ENCODE assay signal across 17 cellular contexts in genomic region chr2:191225126-191225525, GRCh38. TPM values are rescaled to one million over a fixed set of nuclear protein-coding genes. Genes with fewer than 3 reads are reported as not detected.
DNase-seq lines count a peak whose midpoint lies in the region; ATAC-seq and TF ChIP-seq lines count a peak whose summit lies in the region.
"Had no signal": no experiment of that assay in that cellular context is flagged by ENCODE, and none has a peak within 500 bp of the region (broad histone marks: within the 10 kb centered on the region; RNA-seq: fewer than 3 reads in every experiment).

No MANE protein-coding gene starts in this region.

- H3K27me3 Mint-ChIP-seq in osteocyte (ENCODE audit: unreplicated experiment): no peaks in the 10 kb centered on the region

- no peaks in the 10 kb centered on the region for H3K27me3 ChIP-seq in left ventricle myocardium inferior (ENCODE audit: low read depth)

- H3K27ac Mint-ChIP-seq in osteocyte (ENCODE audit: unreplicated experiment): peak overlapping the region; percentile 84
- H3K27ac Mint-ChIP-seq: CD4-positive, alpha-beta memory T cell had no signal

- H3K36me3 Mint-ChIP-seq in osteocyte (ENCODE audit: unreplicated experiment): no peaks in the 10 kb centered on the region
- H3K36me3 Mint-ChIP-seq: CD4-positive, alpha-beta memory T cell had no signal

- TF ChIP-seq CTCF in left ventricle myocardium inferior (IDR thresholded peaks at IDR 0.05; ENCODE audit: borderline replicate concordance) (no peak), osteocyte (IDR thresholded peaks at IDR 0.05) (no peak)

- H3K9me3 Mint-ChIP-seq in osteocyte (ENCODE audit: unreplicated experiment): peaks cover 4% of the 10 kb centered on the region

- peaks cover 73% of the 10 kb centered on the region for H3K4me1 Mint-ChIP-seq in osteocyte (ENCODE audit: unreplicated experiment)
- H3K4me1 Mint-ChIP-seq: CD4-positive, alpha-beta memory T cell had no signal

- intact Hi-C loops in left ventricle myocardium inferior (cut with micrococcal nuclease) (no loop called here), Right ventricle myocardium superior (cut with DNase I) (no loop called here)

- no peaks in the 10 kb centered on the region for H3K9me3 ChIP-seq in left ventricle myocardium inferior (replicated peaks)

- H3K4me1 ChIP-seq in left ventricle myocardium inferior: peaks cover 41% of the 10 kb centered on the region

- H3K4me3 ChIP-seq in left ventricle myocardium inferior: no peak overlapping the region

- no peaks in the 10 kb centered on the region for H3K36me3 ChIP-seq in left ventricle myocardium inferior

- no peak for ATAC-seq in Right ventricle myocardium superior (ENCODE audit: poor library complexity)

- peak overlapping the region; percentile 56 for H3K27ac ChIP-seq in left ventricle myocardium inferior (replicated peaks)

- no peak overlapping the region for H3K4me3 Mint-ChIP-seq in osteocyte (ENCODE audit: unreplicated experiment)
- H3K4me3 Mint-ChIP-seq: CD4-positive, alpha-beta memory T cell had no signal

- no peak for DNase-seq in left ventricle myocardium inferior
- no peak for DNase-seq in Right ventricle myocardium superior
- DNase-seq in NCI-H2227 treated with DMSO at 0.1 percent for 48 hours (lab: John Stamatoyannopoulos, UW): peak; percentile 80
- DNase-seq in osteocyte (ENCODE audit: extremely low spot score, unreplicated experiment): no peak
- DNase-seq in stimulated activated CD4-positive, alpha-beta T cell treated with anti-CD3 and anti-CD28 coated beads, Interleukin-12 subunit alpha, Interleukin-12 subunit beta, amount 100 ng/mL, for 4 hours: no peak
- DNase-seq in NCI-H146 (lab: John Stamatoyannopoulos, UW): no peak
- no peak for DNase-seq in activated T-cell treated with anti-CD3 and anti-CD28 coated beads, Interleukin-2, amount 50 U/mL, for 1 hour
- DNase-seq: 8988T; C1 segment of cervical spinal cord; Calu3; CD4-positive, alpha-beta memory T cell; COR-L47; DMS79; GF-D8; H7; HCEC 1CT had no signal

RNA-seq across cellular contexts. Expression of gene MYO1B, which starts 20.1 kb away (rescaled TPM):
- 16.2 TPM for total RNA-seq in left ventricle myocardium inferior
- total RNA-seq in Right ventricle myocardium superior: 16.8 TPM
- total RNA-seq in osteocyte: 83.9 and 91.1 TPM in 2 replicates
- total RNA-seq: G401 had no signal
